Comparison of ENCODE assay signal across 20 cellular contexts in the genomic region with DNA sequence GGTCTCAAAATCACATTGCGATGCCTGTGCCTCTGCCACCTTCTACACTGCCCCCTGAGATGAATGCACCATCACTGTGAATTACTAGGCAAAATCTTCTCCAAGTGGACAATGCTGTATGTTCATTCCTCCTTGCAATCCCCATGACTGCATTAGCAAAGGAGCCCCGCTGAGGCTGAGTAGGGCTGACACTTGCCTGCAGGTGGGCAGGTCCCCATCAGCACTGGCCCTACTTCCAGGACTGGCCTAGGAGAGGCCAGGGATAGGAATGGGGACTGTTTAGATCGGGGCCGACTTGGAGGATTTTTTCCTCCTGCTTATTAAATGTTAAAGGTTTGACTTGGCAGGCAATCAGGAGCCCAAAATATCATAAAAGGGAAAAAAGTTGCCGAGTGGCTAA.
A peak's percentile ranks its signal among the peaks of the same experiment; 100 is the strongest.
DNase-seq lines count a peak whose midpoint lies in the region; ATAC-seq, FAIRE-seq and TF ChIP-seq lines count a peak whose summit lies in the region.
"Had no signal": no experiment of that assay in that cellular context is flagged by ENCODE, and none has a peak within 500 bp of the region (broad histone marks: within the 10 kb centered on the region; RNA-seq: fewer than 3 reads in every experiment).

No MANE protein-coding gene starts in this region.

- H3K56ac ChIP-seq in H1 (replicated peaks; ENCODE audit: insufficient read length, low read depth, low read length), result no peak overlapping the region

- TF ChIP-seq RAD21 in H1 (IDR thresholded peaks at IDR 0.05 in 1 of 2, conservative IDR thresholded peaks at IDR 0.05 in 1 of 2; ENCODE audit: low read depth in 2 of 2, low read length in 2 of 2), result no peak

- no peak overlapping the region for H3K9ac ChIP-seq in H1 (replicated peaks in 1 of 4; ENCODE audit: extremely low read depth in 1 of 4, low read depth in 3 of 4, low read length in 3 of 4)
- H3K9ac ChIP-seq: BLaER1, GM23248 had no signal

- peak overlapping the region; percentile 36; the same call in 1 of the 2 replicates for H2BK15ac ChIP-seq in H1 (ENCODE audit: low read length)

- peaks cover 5% of the 10 kb centered on the region for H3K27me3 Mint-ChIP-seq in GM23338 (ENCODE audit: insufficient read depth, low read depth, poor library complexity)
- H3K27me3 Mint-ChIP-seq in progenitor cell of endocrine pancreas, result no peaks in the 10 kb centered on the region
- H3K27me3 Mint-ChIP-seq: CD4-positive, alpha-beta memory T cell; IgD-negative memory B cell had no signal

- H3K79me1 ChIP-seq in H1 (ENCODE audit: low read depth, low read length), result no peaks in the 10 kb centered on the region

- H3K9me3 Mint-ChIP-seq in GM23338 (no peaks in the 10 kb centered on the region), progenitor cell of endocrine pancreas (ENCODE audit: low read depth) (no peaks in the 10 kb centered on the region)
- H3K9me3 Mint-ChIP-seq: CD14-positive monocyte; CD4-positive, alpha-beta memory T cell; H9; IgD-negative memory B cell had no signal

- POLR2A ChIA-PET in H1 (lab: Charles Lee; ENCODE audit: partially characterized antibody), result interaction anchor here (0.6 to 1.1 kb wide), 3 partner anchors 9 to 138 kb away, joined by 3 to 4 read pairs (median 3); no protein-coding TSS in a partner anchor

- H3K27ac Mint-ChIP-seq in GM23338, result no peak overlapping the region
- peak overlapping the region; percentile 37 for H3K27ac Mint-ChIP-seq in progenitor cell of endocrine pancreas
- H3K27ac Mint-ChIP-seq: H9 had no signal

- H2BK5ac ChIP-seq in H1 (ENCODE audit: low read depth, low read length), result no peak overlapping the region

- H3K79me2 ChIP-seq in GM23338 (replicated peaks; ENCODE audit: insufficient read depth) (no peaks in the 10 kb centered on the region), H1 (ENCODE audit: control insufficient read depth in 1 of 2, insufficient read depth in 2 of 2, low read length in 2 of 2) (no peaks in the 10 kb centered on the region)

- H4K8ac ChIP-seq in H1 (ENCODE audit: extremely low read depth, insufficient read depth, low read length), result no peak overlapping the region

- H3K4me1 ChIP-seq in GM23338 (ENCODE audit: insufficient read depth), result peaks cover 5% of the 10 kb centered on the region; the same call in 1 of the 2 replicates
- H3K4me1 ChIP-seq in H1 (replicated peaks in 1 of 4; ENCODE audit: control insufficient read depth in 3 of 4, insufficient read depth in 4 of 4, low read length in 3 of 4), result peaks cover 0 to 2% (median under 1%) of the 10 kb centered on the region in 4 experiments; a peak in 3 of 7 replicates
- H3K4me1 ChIP-seq in lung (ENCODE audit: control insufficient read depth in 2 of 2, insufficient read depth in 2 of 2, low read length in 2 of 2), result no peaks in the 10 kb centered on the region
- H3K4me1 ChIP-seq: BLaER1 had no signal

- H4K20me1 ChIP-seq in GM23338 (replicated peaks; ENCODE audit: insufficient read depth) (no peaks in the 10 kb centered on the region), H1 (replicated peaks in 1 of 2; ENCODE audit: control insufficient read depth in 1 of 2, insufficient read depth in 2 of 2, low read length in 2 of 2) (no peaks in the 10 kb centered on the region)
- H4K20me1 ChIP-seq: BLaER1 had no signal

- no peak for DNase-seq in GM23338 (ENCODE audit: low spot score)
- DNase-seq in H1 (ENCODE audit: low read depth in 1 of 2, low spot score in 2 of 2), result no peak
- no peak for DNase-seq in lung (ENCODE audit: low spot score)
- no peak for DNase-seq in progenitor cell of endocrine pancreas (ENCODE audit: low spot score, unreplicated experiment)
- DNase-seq in Kasumi-1 (lab: John Stamatoyannopoulos, UW), result no peak
- no peak for DNase-seq in NAMALWA (ENCODE audit: low spot score)
- DNase-seq: 8988T; CD4-positive, alpha-beta memory T cell; DMS 273 treated with DMSO at 0.1 percent for 48 hours; DMS53; DND-41; EL; GM23248; H9 had no signal

- H3K36me3 Mint-ChIP-seq in GM23338 (ENCODE audit: low read depth) (no peaks in the 10 kb centered on the region), progenitor cell of endocrine pancreas (ENCODE audit: insufficient read depth) (peaks cover 9% of the 10 kb centered on the region)

- no peak overlapping the region for H2BK12ac ChIP-seq in H1 (ENCODE audit: low read depth, low read length)

- no peaks in the 10 kb centered on the region; the same call in 1 of the 2 replicates for H3F3A ChIP-seq in GM23338 (replicated peaks; ENCODE audit: low read depth)

- no peak for TF ChIP-seq CTCF in GM23338 (conservative IDR thresholded peaks at IDR 0.05; ENCODE audit: low read depth in 2 of 2)
- TF ChIP-seq CTCF in H1 (IDR thresholded peaks at IDR 0.05; ENCODE audit: control extremely low read depth in 1 of 3, insufficient read depth in 1 of 3, low read depth in 1 of 3, low read length in 3 of 3), result no peak
- TF ChIP-seq CTCF in lung (IDR thresholded peaks at IDR 0.05; ENCODE audit: control extremely low read depth, extremely low read depth), result no peak
- no peak for TF ChIP-seq CTCF in progenitor cell of endocrine pancreas (IDR thresholded peaks at IDR 0.05; ENCODE audit: unreplicated experiment)

- H2BK120ac ChIP-seq in H1 (replicated peaks; ENCODE audit: low read depth, low read length), result no peak overlapping the region

- H3K27me3 ChIP-seq in GM23338 (ENCODE audit: insufficient read depth) (no peaks in the 10 kb centered on the region), H1 (replicated peaks in 1 of 4; ENCODE audit: control insufficient read depth in 3 of 4, extremely low read depth in 1 of 4, insufficient read depth in 3 of 4, low read length in 3 of 4) (no peaks in the 10 kb centered on the region), lung (ENCODE audit: control insufficient read depth, insufficient read depth) (no peaks in the 10 kb centered on the region)
- H3K27me3 ChIP-seq: BLaER1 had no signal

- H4K5ac ChIP-seq in H1 (ENCODE audit: insufficient read length, low read depth, low read length), result no peak overlapping the region

- H3K4me2 ChIP-seq in GM23338, result no peak overlapping the region
- H3K4me2 ChIP-seq in H1 (ENCODE audit: insufficient read depth in 1 of 2, low read depth in 2 of 2, low read length in 2 of 2), result no peak overlapping the region
- H3K4me2 ChIP-seq: BLaER1 had no signal

- CTCF ChIA-PET in H1 (lab: Charles Lee; ENCODE audit: partially characterized antibody), result no interaction called here

- H4K91ac ChIP-seq in H1 (replicated peaks; ENCODE audit: insufficient read length, low read length), result no peak overlapping the region

- ATAC-seq in GM23338 (peak; percentile 73), lung (ENCODE audit: insufficient read depth, low FRiP score) (peak; percentile 28), GM19467 (IDR thresholded peaks at IDR 0.05; ENCODE audit: unreplicated experiment) (no peak)
- ATAC-seq: GM12878 had no signal

- no peak overlapping the region for H3K4ac ChIP-seq in H1 (replicated peaks; ENCODE audit: insufficient read length, low read depth, low read length)

- H3K14ac ChIP-seq in H1 (ENCODE audit: insufficient read length), result no peak overlapping the region

- no peak overlapping the region for H2AK5ac ChIP-seq in H1 (ENCODE audit: low read depth, low read length)

- H3K9me3 ChIP-seq in H1 (ENCODE audit: insufficient read depth in 2 of 2, low read depth in 1 of 2, low read length in 1 of 2), result no peaks in the 10 kb centered on the region
- peaks cover 0 to 2% of the 10 kb centered on the region in 2 donors for H3K9me3 ChIP-seq in lung (ENCODE audit: control insufficient read depth in 2 of 2, insufficient read depth in 1 of 2, low read length in 1 of 2)
- H3K9me3 ChIP-seq: BLaER1 had no signal

- H3K18ac ChIP-seq in H1 (ENCODE audit: extremely low read depth, low read length), result no peak overlapping the region

- H3K23ac ChIP-seq in H1 (ENCODE audit: insufficient read length), result no peak overlapping the region

- peaks cover 23% of the 10 kb centered on the region for H3K4me1 Mint-ChIP-seq in GM23338
- H3K4me1 Mint-ChIP-seq in progenitor cell of endocrine pancreas (ENCODE audit: low read depth), result peaks cover 6% of the 10 kb centered on the region
- H3K4me1 Mint-ChIP-seq: IgD-negative memory B cell had no signal

- H3K9me2 ChIP-seq in GM23338 (ENCODE audit: insufficient read depth), result peaks cover 4% of the 10 kb centered on the region

- no peak for FAIRE-seq in H1 (lab: Jason Lieb, UNC)
- FAIRE-seq: GM12878, HepG2 had no signal

- no peaks in the 10 kb centered on the region for H3K23me2 ChIP-seq in H1 (ENCODE audit: low read depth, low read length)

- 93% methylated on average over 5 of the region's 5 CpGs; no CpG with 5 or more reads in 1 of the 2 experiments for WGBS in H1 (ENCODE audit: extremely low coverage in 1 of 2, insufficient coverage in 1 of 2, insufficient read length in 1 of 2, insufficient replicate concordance in 2 of 2, low coverage in 1 of 2, low lambda C conversion rate in 2 of 2, missing lambda C conversion rate in 1 of 2), 2 experiments
- 87 to 94% methylated on average over 5 of the region's 5 CpGs for WGBS in lung, 2 donors

- no peak overlapping the region for H3K4me3 ChIP-seq in GM23338
- no peak overlapping the region for H3K4me3 ChIP-seq in H1 (ENCODE audit: extremely low read depth in 1 of 4, insufficient read depth in 2 of 4, low read depth in 3 of 4, low read length in 4 of 4)
- no peak overlapping the region for H3K4me3 ChIP-seq in lung
- H3K4me3 ChIP-seq: BLaER1, GM12878, GM23248 had no signal

- no peak for TF ChIP-seq POLR2A in H1 (IDR thresholded peaks at IDR 0.05; ENCODE audit: control extremely low read depth in 1 of 2, low read depth in 2 of 2, low read length in 2 of 2)

- H2AFZ ChIP-seq in GM23338 (no peak overlapping the region; the same call in 1 of the 2 replicates), H1 (ENCODE audit: low read length) (no peak overlapping the region)
- H2AFZ ChIP-seq: GM23248 had no signal

- TF ChIP-seq EP300 in H1 (IDR thresholded peaks at IDR 0.05; ENCODE audit: borderline replicate concordance in 1 of 2, low read depth in 2 of 2, low read length in 2 of 2), result no peak

- H3K36me3 ChIP-seq in GM23338 (ENCODE audit: insufficient read depth), result no peaks in the 10 kb centered on the region
- H3K36me3 ChIP-seq in H1 (ENCODE audit: control insufficient read depth in 2 of 4, insufficient read depth in 4 of 4, low read length in 3 of 4), result no peaks in the 10 kb centered on the region
- peaks cover 0 to 2% of the 10 kb centered on the region in 2 donors for H3K36me3 ChIP-seq in lung (ENCODE audit: control insufficient read depth in 2 of 2, insufficient read depth in 2 of 2, low read length in 2 of 2)

- H2BK20ac ChIP-seq in H1 (ENCODE audit: low read length), result no peak overlapping the region

- H3K27ac ChIP-seq in GM23338 (ENCODE audit: low read depth) (no peak overlapping the region), H1 (ENCODE audit: low read depth, low read length) (no peak overlapping the region), lung (ENCODE audit: low read depth in 1 of 2, low read length in 1 of 2) (no peak overlapping the region)
- H3K27ac ChIP-seq: BLaER1, GM23248 had no signal

- H3K4me3 Mint-ChIP-seq in GM23338 (no peak overlapping the region), progenitor cell of endocrine pancreas (ENCODE audit: low read depth) (no peak overlapping the region)
- H3K4me3 Mint-ChIP-seq: CD14-positive monocyte; CD4-positive, alpha-beta memory T cell; H9; IgD-negative memory B cell had no signal

TF ChIP-seq in H1, 55 proteins besides CTCF, POLR2A, EP300 and RAD21 (continues in another document):
- TF ChIP-seq SP1 (IDR thresholded peaks at IDR 0.05; ENCODE audit: low read depth, low read length) (no peak), FOSL1 (IDR thresholded peaks at IDR 0.05; ENCODE audit: insufficient read depth, low read depth, low read length) (no peak), CBX5 (IDR thresholded peaks at IDR 0.05; ENCODE audit: low read depth, low read length) (no peak)
